In the genomic region with DNA sequence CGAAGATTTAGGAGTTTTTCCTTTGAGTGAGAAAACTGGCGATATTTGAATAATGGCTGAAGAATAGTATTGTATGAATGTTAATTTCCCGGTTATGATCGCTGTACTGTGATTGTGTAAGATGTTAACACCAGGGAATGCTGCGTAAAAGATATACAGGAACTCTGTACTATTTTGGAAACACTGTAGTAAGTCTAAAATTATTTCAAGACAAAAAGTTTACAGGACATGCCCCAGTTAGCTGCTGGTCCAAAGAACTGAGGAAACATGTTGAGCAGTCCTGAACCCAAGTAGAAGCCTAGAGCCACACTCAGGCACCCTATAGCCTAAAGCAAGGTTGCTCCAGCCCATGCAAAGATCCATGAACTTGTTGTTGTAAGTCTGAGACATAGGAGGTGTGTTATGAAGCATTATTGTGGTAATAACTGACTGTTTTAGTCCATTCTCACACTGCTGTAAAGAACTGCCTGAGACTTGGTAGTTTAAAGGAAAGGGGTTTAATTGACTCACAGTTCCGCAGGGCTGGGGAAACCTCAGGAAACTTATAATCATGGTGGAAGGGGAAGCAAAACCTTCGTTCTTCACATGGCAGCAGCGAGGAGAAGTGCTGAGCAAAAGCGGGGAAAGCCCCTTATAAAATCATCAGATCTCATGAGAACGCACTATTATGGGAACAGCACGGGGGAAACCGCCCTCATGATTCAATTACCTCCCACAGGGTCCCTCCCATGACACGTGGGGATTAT, we compare ENCODE assay signal across 13 cellular contexts.
DNase-seq lines count a peak whose midpoint lies in the region; ATAC-seq, FAIRE-seq and TF ChIP-seq lines count a peak whose summit lies in the region.
"Had no signal": no experiment of that assay in that cellular context is flagged by ENCODE, and none has a peak within 500 bp of the region (broad histone marks: within the 10 kb centered on the region; RNA-seq: fewer than 3 reads in every experiment).

No MANE protein-coding gene starts in this region.

- TF ChIP-seq RAD21 in HepG2 (CRISPR knock-in tag; IDR thresholded peaks at IDR 0.05) = no peak

- H3K4me3 ChIP-seq in right lobe of liver (no peak overlapping the region), HepG2 (replicated peaks in 1 of 3; ENCODE audit: insufficient read depth in 1 of 3, low read depth in 2 of 3, low read length in 3 of 3) (no peak overlapping the region)

- no peaks in the 10 kb centered on the region for H4K20me1 ChIP-seq in HepG2 (ENCODE audit: insufficient read depth, low read length)

- TF ChIP-seq POLR2A in right lobe of liver (IDR thresholded peaks at IDR 0.05) = no peak
- TF ChIP-seq POLR2A in HepG2 (IDR thresholded peaks at IDR 0.05; ENCODE audit: insufficient read depth in 1 of 2, low read depth in 2 of 2, low read length in 2 of 2) = no peak

- H3K9me3 ChIP-seq in right lobe of liver (peaks cover 0 to 4% (median 0%) of the 10 kb centered on the region in 4 donors), HepG2 (ENCODE audit: low read length) (no peaks in the 10 kb centered on the region)
- H3K9me3 ChIP-seq: BE2C had no signal

- H3K27me3 ChIP-seq in right lobe of liver = no peaks in the 10 kb centered on the region
- no peaks in the 10 kb centered on the region for H3K27me3 ChIP-seq in HepG2 (ENCODE audit: control insufficient read depth in 1 of 2, insufficient read depth in 2 of 2, low read length in 2 of 2)

- CTCF ChIA-PET in HepG2 (lab: Yijun Ruan, JAX; ENCODE audit: low intra/inter-chr PET ratio, low total read pairs) (no interaction called here), activated B cell treated with CpG ODN at 0.5 μM for 24 hours (lab: Charles Lee) (no interaction called here)

- H3K4me1 Mint-ChIP-seq in activated B cell treated with CpG ODN at 0.5 μM for 24 hours = peaks cover 31% of the 10 kb centered on the region
- H3K4me1 Mint-ChIP-seq in stimulated activated naive CD8-positive, alpha-beta T cell treated with anti-CD3 and anti-CD28 coated beads, Interleukin-15, amount 100 ng/mL, for 72 hours = peaks cover 19% of the 10 kb centered on the region
- H3K4me1 Mint-ChIP-seq: brain had no signal

- TF ChIP-seq CTCF in right lobe of liver (IDR thresholded peaks at IDR 0.05) (no peak), HepG2 (CRISPR knock-in tag; IDR thresholded peaks at IDR 0.05) (no peak), GM20000 (IDR thresholded peaks at IDR 0.05; ENCODE audit: extremely low read depth, missing control alignments) (no peak), activated B cell treated with CpG ODN at 0.5 μM for 24 hours (IDR thresholded peaks at IDR 0.05) (no peak)

- FAIRE-seq in HepG2 (lab: Jason Lieb, UNC) = no peak

- H3K27ac ChIP-seq in right lobe of liver = peak overlapping the region; percentile 6 to 87 (median 86)
- no peak overlapping the region for H3K27ac ChIP-seq in HepG2 (ENCODE audit: extremely low read length, insufficient read depth, low read length)

- WGBS in right lobe of liver (ENCODE audit: insufficient coverage, low coverage, low lambda C conversion rate, missing lambda C conversion rate) = 84% methylated on average over 12 of the region's 13 CpGs
- 60% methylated on average over 13 of the region's 13 CpGs for WGBS in HepG2 (ENCODE audit: low lambda C conversion rate)

- BruUV-seq in HepG2 (replicated peaks; lab: Mats Ljungman, UMichigan) = no TSS peak

- ATAC-seq in right lobe of liver = no peak
- ATAC-seq in HepG2 = no peak
- peak; percentile 93 for ATAC-seq in activated B cell treated with CpG ODN at 0.5 μM for 24 hours (ENCODE audit: low read depth)
- peak; percentile 50 for ATAC-seq in stimulated activated naive CD8-positive, alpha-beta T cell treated with anti-CD3 and anti-CD28 coated beads, Interleukin-15, amount 100 ng/mL, for 72 hours

- H2AFZ ChIP-seq in HepG2 (ENCODE audit: low read length) = no peak overlapping the region

- H3K36me3 ChIP-seq in right lobe of liver (no peaks in the 10 kb centered on the region), HepG2 (replicated peaks in 1 of 2; ENCODE audit: control insufficient read depth in 1 of 2, insufficient read depth in 2 of 2, low read length in 2 of 2) (no peaks in the 10 kb centered on the region)
- H3K36me3 ChIP-seq: BE2C had no signal

- H3K4me2 ChIP-seq in HepG2 (ENCODE audit: low read depth, low read length) = no peak overlapping the region

- DNase-seq in right lobe of liver = peak in 1 of 3 donors; percentile 36
- no peak for DNase-seq in HepG2 (ENCODE audit: low spot score)
- DNase-seq in GM20000 (ENCODE audit: low spot score) = peak; percentile 13
- DNase-seq in activated B cell treated with CpG ODN at 0.5 μM for 24 hours = peak; percentile 35
- DNase-seq in stimulated activated naive CD8-positive, alpha-beta T cell treated with anti-CD3 and anti-CD28 coated beads, Interleukin-15, amount 100 ng/mL, for 72 hours = no peak
- no peak for DNase-seq in AG20443 (ENCODE audit: low spot score)
- no peak for DNase-seq in NCI-H526 treated with DMSO at 0.1 percent for 48 hours (lab: John Stamatoyannopoulos, UW)
- no peak for DNase-seq in NCI-H748 (lab: John Stamatoyannopoulos, UW; ENCODE audit: unreplicated experiment)
- DNase-seq: BE2C; DMS79; effector CD4-positive, alpha-beta T cell; NCI-H2171 had no signal

- H3K36me3 Mint-ChIP-seq in activated B cell treated with CpG ODN at 0.5 μM for 24 hours (ENCODE audit: low read depth) = peaks cover 27% of the 10 kb centered on the region
- H3K36me3 Mint-ChIP-seq: brain had no signal

- intact Hi-C loops in right lobe of liver (cut with DNase I) (no loop called here), HepG2 (cut with micrococcal nuclease; ENCODE audit: unreplicated experiment) (no loop called here), activated B cell treated with CpG ODN at 0.5 μM for 24 hours (cut with micrococcal nuclease) (loop anchor here (1.0 to 2.0 kb wide), 8 partner anchors 16 to 200 kb away; a partner anchor contains a TSS)

- H3K27ac Mint-ChIP-seq in activated B cell treated with CpG ODN at 0.5 μM for 24 hours = peak overlapping the region; percentile 87
- H3K27ac Mint-ChIP-seq in stimulated activated naive CD8-positive, alpha-beta T cell treated with anti-CD3 and anti-CD28 coated beads, Interleukin-15, amount 100 ng/mL, for 72 hours = no peak overlapping the region
- H3K27ac Mint-ChIP-seq: brain had no signal

- H3K9ac ChIP-seq in HepG2 (ENCODE audit: insufficient read depth, low read depth, low read length) = no peak overlapping the region

- no peaks in the 10 kb centered on the region for H3K27me3 Mint-ChIP-seq in activated B cell treated with CpG ODN at 0.5 μM for 24 hours
- no peaks in the 10 kb centered on the region for H3K27me3 Mint-ChIP-seq in stimulated activated naive CD8-positive, alpha-beta T cell treated with anti-CD3 and anti-CD28 coated beads, Interleukin-15, amount 100 ng/mL, for 72 hours
- H3K27me3 Mint-ChIP-seq: brain had no signal

- no peaks in the 10 kb centered on the region for H3K79me2 ChIP-seq in HepG2 (ENCODE audit: insufficient read depth, low read length)

- peaks cover 0 to 40% (median 12%) of the 10 kb centered on the region in 4 donors for H3K4me1 ChIP-seq in right lobe of liver
- H3K4me1 ChIP-seq in HepG2 (ENCODE audit: insufficient read depth, low read length) = peaks cover 17% of the 10 kb centered on the region
- H3K4me1 ChIP-seq: BE2C had no signal

- POLR2A ChIA-PET in HepG2 (lab: Yijun Ruan, JAX) (no interaction called here), activated B cell treated with CpG ODN at 0.5 μM for 24 hours (lab: Charles Lee) (interaction anchor here (0.9 to 3.7 kb wide), 6 partner anchors 16 to 130 kb away, joined by 3 to 19 read pairs (median 3); a partner anchor contains a TSS)

- TF ChIP-seq EP300 in HepG2 (IDR thresholded peaks at IDR 0.05; ENCODE audit: low read depth in 2 of 2, low read length in 2 of 2) = no peak
- no peak for TF ChIP-seq EP300 in HepG2 (CRISPR knock-in tag; IDR thresholded peaks at IDR 0.05; ENCODE audit: borderline replicate concordance)

- H3K4me3 Mint-ChIP-seq in activated B cell treated with CpG ODN at 0.5 μM for 24 hours = peak overlapping the region; percentile 61
- H3K4me3 Mint-ChIP-seq in stimulated activated naive CD8-positive, alpha-beta T cell treated with anti-CD3 and anti-CD28 coated beads, Interleukin-15, amount 100 ng/mL, for 72 hours = no peak overlapping the region
- H3K4me3 Mint-ChIP-seq: brain had no signal

- H3K9me3 Mint-ChIP-seq in activated B cell treated with CpG ODN at 0.5 μM for 24 hours = peaks cover 15% of the 10 kb centered on the region
- H3K9me3 Mint-ChIP-seq in stimulated activated naive CD8-positive, alpha-beta T cell treated with anti-CD3 and anti-CD28 coated beads, Interleukin-15, amount 100 ng/mL, for 72 hours = peaks cover 0 to 14% of the 10 kb centered on the region in 2 donors

- in situ Hi-C loops in HepG2 (cut with HindIII; ENCODE audit: extremely low pct_ligation_motif_present, low pct_unique_long_range_greater_than_20kb) = no loop called here

TF ChIP-seq in HepG2, 621 proteins besides CTCF, POLR2A, EP300 and RAD21 (continues in another document):
- TF ChIP-seq ZNF644 (CRISPR knock-in tag; IDR thresholded peaks at IDR 0.05; ENCODE audit: low read depth) = no peak
- no peak for TF ChIP-seq AHR (CRISPR knock-in tag; IDR thresholded peaks at IDR 0.05)
- no peak for TF ChIP-seq MAZ (IDR thresholded peaks at IDR 0.05; ENCODE audit: borderline replicate concordance, low read depth, low read length)
- TF ChIP-seq MAZ (CRISPR knock-in tag; IDR thresholded peaks at IDR 0.05; ENCODE audit: low read depth) = no peak
- TF ChIP-seq, protein P1, sequence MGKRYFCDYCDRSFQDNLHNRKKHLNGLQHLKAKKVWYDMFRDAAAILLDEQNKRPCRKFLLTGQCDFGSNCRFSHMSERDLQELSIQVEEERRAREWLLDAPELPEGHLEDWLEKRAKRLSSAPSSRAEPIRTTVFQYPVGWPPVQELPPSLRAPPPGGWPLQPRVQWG (CRISPR knock-in tag; IDR thresholded peaks at IDR 0.05; ENCODE audit: borderline replicate concordance, low read depth) = no peak
- no peak for TF ChIP-seq SRY (CRISPR knock-in tag; IDR thresholded peaks at IDR 0.05)
- TF ChIP-seq ZNF143 (CRISPR knock-in tag; IDR thresholded peaks at IDR 0.05) = no peak
- no peak for TF ChIP-seq ADNP (CRISPR knock-in tag; IDR thresholded peaks at IDR 0.05)
- TF ChIP-seq GATAD2A (CRISPR knock-in tag; IDR thresholded peaks at IDR 0.05) = no peak
- TF ChIP-seq, protein P2, sequence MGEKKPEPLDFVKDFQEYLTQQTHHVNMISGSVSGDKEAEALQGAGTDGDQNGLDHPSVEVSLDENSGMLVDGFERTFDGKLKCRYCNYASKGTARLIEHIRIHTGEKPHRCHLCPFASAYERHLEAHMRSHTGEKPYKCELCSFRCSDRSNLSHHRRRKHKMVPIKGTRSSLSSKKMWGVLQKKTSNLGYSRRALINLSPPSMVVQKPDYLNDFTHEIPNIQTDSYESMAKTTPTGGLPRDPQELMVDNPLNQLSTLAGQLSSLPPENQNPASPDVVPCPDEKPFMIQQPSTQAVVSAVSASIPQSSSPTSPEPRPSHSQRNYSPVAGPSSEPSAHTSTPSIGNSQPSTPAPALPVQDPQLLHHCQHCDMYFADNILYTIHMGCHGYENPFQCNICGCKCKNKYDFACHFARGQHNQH (CRISPR knock-in tag; IDR thresholded peaks at IDR 0.05) = no peak

Comparison
In these comparisons a context has a peak if more than half of its experiments do, and no peak if none do; other contexts are left out.
1. ATAC-seq: peak in activated B cell treated with CpG ODN at 0.5 μM for 24 hours (single experiment) and stimulated activated naive CD8-positive, alpha-beta T cell treated with anti-CD3 and anti-CD28 coated beads, Interleukin-15, amount 100 ng/mL, for 72 hours (single experiment); none in right lobe of liver (0 of 4) and HepG2 (single experiment).
2. DNase-seq: peak in GM20000 (single experiment) and activated B cell treated with CpG ODN at 0.5 μM for 24 hours (single experiment); none in HepG2 (single experiment), stimulated activated naive CD8-positive, alpha-beta T cell treated with anti-CD3 and anti-CD28 coated beads, Interleukin-15, amount 100 ng/mL, for 72 hours (0 of 2), AG20443 (single experiment), NCI-H526 treated with DMSO at 0.1 percent for 48 hours (single experiment) and NCI-H748 (single experiment).